Comparison of ENCODE assay signal across 8 cellular contexts in genomic region chr1:9874959-9875635, GRCh38. TPM values are rescaled to one million over a fixed set of nuclear protein-coding genes. Genes with fewer than 3 reads are reported as not detected.
DNase-seq lines count a peak whose midpoint lies in the region; ATAC-seq and TF ChIP-seq lines count a peak whose summit lies in the region.

No MANE protein-coding gene starts in this region.

- peak; percentile 90 for TF ChIP-seq CTCF in CD14-positive monocyte (IDR thresholded peaks at IDR 0.05)

- peaks cover 14 to 38% of the 10 kb centered on the region in 2 donors for H3K36me3 Mint-ChIP-seq in CD14-positive monocyte

- peak overlapping the region in 4 of 7 donors; percentile 63 to 84 (median 73) for H3K27ac Mint-ChIP-seq in CD14-positive monocyte

- intact Hi-C loops in CD14-positive monocyte (cut with micrococcal nuclease), result loop anchor here (2.0 to 10.0 kb wide), 5 partner anchors 37 to 160 kb away; partner anchors contain the start of genes CTNNBIP1 (in 2 of the 2), UBE4B (in 2 of the 2), LZIC (in 1 of the 2) and NMNAT1 (in 1 of the 2)

- H3K27me3 ChIP-seq in H7 (ENCODE audit: control insufficient read depth, insufficient read depth, low read length) (no peaks in the 10 kb centered on the region), layer of hippocampus (ENCODE audit: control insufficient read depth, insufficient read depth, low read length) (no peaks in the 10 kb centered on the region)

- no peaks in the 10 kb centered on the region; the same call in none of the 2 replicates for H3K36me3 ChIP-seq in H7 (replicated peaks; ENCODE audit: control insufficient read depth, insufficient read depth, low read length)

- DNase-seq in CD14-positive monocyte (ENCODE audit: low spot score) (peak; percentile 75), H7 (peak; percentile 99), NCI-H2227 treated with DMSO at 0.1 percent for 48 hours (lab: John Stamatoyannopoulos, UW) (peak; percentile 82)
- peak; percentile 64 to 65 for DNase-seq in activated CD4-positive, alpha-beta T cell treated with anti-CD3 and anti-CD28 coated beads for 24 hours (ENCODE audit: low read depth in 2 of 2)
- peak; percentile 58 for DNase-seq in stimulated activated CD4-positive, alpha-beta T cell treated with anti-CD3 and anti-CD28 coated beads, Interleukin-2, amount 100 ng/mL, for 4 hours (ENCODE audit: low read depth)

- H3K27me3 Mint-ChIP-seq in CD14-positive monocyte (ENCODE audit: low read depth in 3 of 3), result peaks cover 0 to 4% (median 0%) of the 10 kb centered on the region in 3 donors

- H3K9me3 Mint-ChIP-seq in CD14-positive monocyte, result no peaks in the 10 kb centered on the region

- H3K4me3 ChIP-seq in H7 (ENCODE audit: insufficient read depth, low read depth, low read length), result no peak overlapping the region

- peak overlapping the region in 1 of 2 donors; percentile 41 for H3K4me3 Mint-ChIP-seq in CD14-positive monocyte

- H3K4me1 Mint-ChIP-seq in CD14-positive monocyte, result peaks cover 7% of the 10 kb centered on the region

- H3K27ac ChIP-seq in cingulate gyrus (ENCODE audit: low read depth, low read length) (peak overlapping the region; percentile 57), layer of hippocampus (ENCODE audit: low read depth, low read length) (peak overlapping the region; percentile 4)

- ATAC-seq in HG03039 (IDR thresholded peaks at IDR 0.05; ENCODE audit: unreplicated experiment), result no peak

RNA-seq across cellular contexts. Expression of gene CTNNBIP1, which starts 35.0 kb away (rescaled TPM):
- 10 to 100 TPM; 26.2 to 26.8 TPM for polyA plus RNA-seq in CD14-positive monocyte
- 78.8 and 80.7 TPM in 2 replicates for total RNA-seq in H7 (2014; rRNA removed; shearing (Covaris generic))

RNA-seq across cellular contexts. Expression of gene CLSTN1, which starts 51.3 kb away (rescaled TPM):
- 1 to 10 TPM; 5.2 to 5.3 TPM for polyA plus RNA-seq in CD14-positive monocyte
- total RNA-seq in H7 (2014; rRNA removed; shearing (Covaris generic)), result 100 and 127 TPM in 2 replicates
